Comparison of ENCODE assay signal across 31 cellular contexts in the genomic region with DNA sequence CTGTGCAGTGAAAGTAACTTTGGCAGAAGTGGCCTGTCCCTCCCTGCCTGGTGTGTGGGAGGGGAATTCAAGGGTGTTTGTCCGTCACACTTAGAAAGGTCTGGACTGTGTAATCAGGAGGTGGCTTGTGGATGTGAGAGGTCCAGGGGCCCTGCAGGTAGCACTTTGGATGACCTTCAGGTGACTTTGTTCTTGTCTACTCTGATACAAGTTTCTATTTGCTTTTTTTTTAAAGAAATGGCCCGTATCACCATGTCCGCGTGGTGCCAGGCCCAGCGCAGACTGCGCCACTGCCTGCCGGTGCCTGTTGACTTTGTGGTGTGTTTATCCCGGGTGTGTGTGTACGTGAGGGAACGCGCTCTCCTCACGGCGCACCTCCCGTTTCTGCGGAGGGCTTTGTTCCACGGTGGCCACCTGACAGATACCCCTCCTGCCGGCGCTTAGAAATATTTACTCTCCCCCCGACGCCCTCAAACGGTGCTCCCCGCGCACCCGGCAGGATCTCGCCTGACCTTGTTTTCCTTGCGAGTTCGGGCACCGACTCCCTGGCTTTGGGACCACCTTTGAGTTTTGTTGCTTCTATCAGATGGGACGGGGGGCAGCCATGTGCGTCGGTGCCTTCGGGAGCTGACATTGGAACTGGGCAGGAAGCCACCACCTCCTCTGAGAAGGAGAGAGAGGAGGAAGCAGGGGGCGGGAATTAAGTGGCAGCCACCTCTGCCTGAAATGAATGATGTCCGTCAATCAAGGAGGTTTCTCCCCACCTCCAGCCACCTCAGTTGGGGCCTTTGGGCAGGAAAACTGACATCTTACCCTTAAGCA.
A peak's percentile ranks its signal among the peaks of the same experiment; 100 is the strongest.
DNase-seq lines count a peak whose midpoint lies in the region; ATAC-seq, FAIRE-seq and TF ChIP-seq lines count a peak whose summit lies in the region.
"Had no signal": no experiment of that assay in that cellular context is flagged by ENCODE, and none has a peak within 500 bp of the region (broad histone marks: within the 10 kb centered on the region; RNA-seq: fewer than 3 reads in every experiment).

No MANE protein-coding gene starts in this region.

- H3K36me3 ChIP-seq in right atrium auricular region (no peaks in the 10 kb centered on the region), left ventricle myocardium inferior (no peaks in the 10 kb centered on the region), neural progenitor cell (no peaks in the 10 kb centered on the region), upper lobe of right lung (no peaks in the 10 kb centered on the region)
- H3K36me3 ChIP-seq: sigmoid colon, suprapubic skin had no signal

- intact Hi-C loops in Right ventricle myocardium superior (cut with DNase I) (no loop called here), left ventricle myocardium inferior (cut with micrococcal nuclease) (no loop called here), upper lobe of right lung (cut with DNase I) (no loop called here)

- H3K9me3 ChIP-seq in right atrium auricular region = no peaks in the 10 kb centered on the region
- no peaks in the 10 kb centered on the region for H3K9me3 ChIP-seq in left ventricle myocardium inferior (replicated peaks)
- H3K9me3 ChIP-seq in neural progenitor cell (ENCODE audit: low read depth) = no peaks in the 10 kb centered on the region
- no peaks in the 10 kb centered on the region for H3K9me3 ChIP-seq in upper lobe of right lung
- H3K9me3 ChIP-seq: sigmoid colon, suprapubic skin had no signal

- H3F3A ChIP-seq in neural progenitor cell (ENCODE audit: low read depth) = no peaks in the 10 kb centered on the region

- TF ChIP-seq CTCF in right atrium auricular region (IDR thresholded peaks at IDR 0.05) (no peak), left ventricle myocardium inferior (IDR thresholded peaks at IDR 0.05; ENCODE audit: borderline replicate concordance) (no peak), neural progenitor cell (IDR thresholded peaks at IDR 0.05) (no peak), upper lobe of right lung (IDR thresholded peaks at IDR 0.05) (no peak), foreskin fibroblast (IDR thresholded peaks at IDR 0.05; ENCODE audit: low read depth, low read length) (no peak)

- no peak overlapping the region for H3K4me3 Mint-ChIP-seq in neural progenitor cell
- H3K4me3 Mint-ChIP-seq: activated CD4-positive, alpha-beta T cell treated with anti-CD3 and anti-CD28 coated beads for 36 hours; activated CD8-positive, alpha-beta T cell treated with anti-CD3 and anti-CD28 coated beads, Interleukin-2, amount 10 ng/mL, durations not matched to agents 7 days and 5 days; activated naive CD8-positive, alpha-beta T cell treated with anti-CD3 and anti-CD28 coated beads, Interleukin-2, amount 10 ng/mL, durations not matched to agents 7 days and 5 days; CD4-positive, alpha-beta T cell; nephron progenitor cell; stimulated activated memory B cell treated with anti-CD40 and anti-IgM and Interleukin-4, amounts not matched to agents 10 μg/mL and 1 μg/mL and 100 μg/mL, for 72 hours; T-helper 2 cell treated with Interferon-gamma antibody and Interleukin-4, amounts not matched to agents 5 μg/mL and 100 μg/mL, for 36 hours had no signal

- ATAC-seq in Right ventricle myocardium superior (ENCODE audit: poor library complexity) (peak; percentile 54), upper lobe of right lung (peak; percentile 84)
- ATAC-seq: activated CD4-positive, alpha-beta T cell treated with anti-CD3 and anti-CD28 coated beads for 36 hours; activated CD8-positive, alpha-beta T cell treated with anti-CD3 and anti-CD28 coated beads, Interleukin-2, amount 10 ng/mL, durations not matched to agents 7 days and 5 days; PC-3; stimulated activated memory B cell treated with anti-CD40 and anti-IgM and Interleukin-4, amounts not matched to agents 10 μg/mL and 1 μg/mL and 100 μg/mL, for 72 hours had no signal

- H3K36me3 Mint-ChIP-seq in neural progenitor cell = peaks cover 6% of the 10 kb centered on the region
- H3K36me3 Mint-ChIP-seq: activated naive CD8-positive, alpha-beta T cell treated with anti-CD3 and anti-CD28 coated beads, Interleukin-2, amount 10 ng/mL, durations not matched to agents 7 days and 5 days; stimulated activated memory B cell treated with anti-CD40 and anti-IgM and Interleukin-4, amounts not matched to agents 10 μg/mL and 1 μg/mL and 100 μg/mL, for 72 hours had no signal

- H4K20me1 ChIP-seq in neural progenitor cell (ENCODE audit: low read depth) = no peaks in the 10 kb centered on the region

- H3K9me3 Mint-ChIP-seq in neural progenitor cell = no peaks in the 10 kb centered on the region
- H3K9me3 Mint-ChIP-seq: activated naive CD8-positive, alpha-beta T cell treated with anti-CD3 and anti-CD28 coated beads, Interleukin-2, amount 10 ng/mL, durations not matched to agents 7 days and 5 days; CD4-positive, alpha-beta T cell; nephron progenitor cell; stimulated activated memory B cell treated with anti-CD40 and anti-IgM and Interleukin-4, amounts not matched to agents 10 μg/mL and 1 μg/mL and 100 μg/mL, for 72 hours; T-helper 2 cell treated with Interferon-gamma antibody and Interleukin-4, amounts not matched to agents 5 μg/mL and 100 μg/mL, for 36 hours had no signal

- no peak overlapping the region for H3K9ac ChIP-seq in neural progenitor cell
- H3K9ac ChIP-seq: GM23248 had no signal

- H3K4me3 ChIP-seq in right atrium auricular region (no peak overlapping the region), left ventricle myocardium inferior (peak overlapping the region; percentile 17), neural progenitor cell (no peak overlapping the region), upper lobe of right lung (no peak overlapping the region), foreskin fibroblast (ENCODE audit: low read depth in 1 of 2, low read length in 2 of 2) (no peak overlapping the region)
- H3K4me3 ChIP-seq: GM23248, sigmoid colon, suprapubic skin had no signal

- no peak for FAIRE-seq in HTR-8/SVneo (lab: Jason Lieb, UNC)
- FAIRE-seq: colon, D721Med, HepG2 had no signal

- H3K4me2 ChIP-seq in neural progenitor cell = no peak overlapping the region

- no peaks in the 10 kb centered on the region for H3K27me3 ChIP-seq in right atrium auricular region
- H3K27me3 ChIP-seq in left ventricle myocardium inferior (ENCODE audit: low read depth) = no peaks in the 10 kb centered on the region
- no peaks in the 10 kb centered on the region for H3K27me3 ChIP-seq in neural progenitor cell
- H3K27me3 ChIP-seq in upper lobe of right lung = no peaks in the 10 kb centered on the region

- DNase-seq in Right ventricle myocardium superior = no peak
- DNase-seq in right atrium auricular region (ENCODE audit: low spot score) = no peak
- DNase-seq in left ventricle myocardium inferior = no peak
- no peak for DNase-seq in neural progenitor cell (ENCODE audit: low spot score)
- peak; percentile 77 for DNase-seq in upper lobe of right lung
- DNase-seq in HuH-7 (ENCODE audit: low spot score) = no peak
- DNase-seq in foreskin fibroblast = no peak
- DNase-seq in HTR-8/SVneo (ENCODE audit: insufficient read length, low spot score) = no peak
- DNase-seq: activated CD4-positive, alpha-beta T cell treated with anti-CD3 and anti-CD28 coated beads for 36 hours; activated CD8-positive, alpha-beta T cell treated with anti-CD3 and anti-CD28 coated beads, Interleukin-2, amount 10 ng/mL, durations not matched to agents 7 days and 5 days; activated effector memory CD4-positive, alpha-beta T cell treated with Interleukin-2 at 50 U/mL for 16 hours; activated naive CD8-positive, alpha-beta T cell treated with anti-CD3 and anti-CD28 coated beads, Interleukin-2, amount 10 ng/mL, durations not matched to agents 7 days and 5 days; activated T-cell treated with anti-CD3 and anti-CD28 coated beads for 4 hours; CD4-positive, alpha-beta T cell; effector memory CD4-positive, alpha-beta T cell; erythroblast; GM23248; NCI-H2171 treated with DMSO at 0.1 percent for 48 hours; NCI-H510A treated with DMSO at 0.1 percent for 48 hours; nephron progenitor cell; NK-92 treated with Interleukin-12 subunit alpha and Interleukin-12 subunit beta, amount 100 ng/mL, for 24 hours; PC-3; sigmoid colon; stimulated activated CD4-positive, alpha-beta T cell treated with anti-CD3 and anti-CD28 coated beads, Interleukin-4, amount 100 ng/mL, for 24 hours had no signal

- peaks cover 51% of the 10 kb centered on the region for H3K4me1 Mint-ChIP-seq in neural progenitor cell
- H3K4me1 Mint-ChIP-seq: activated CD4-positive, alpha-beta T cell treated with anti-CD3 and anti-CD28 coated beads for 36 hours; activated naive CD8-positive, alpha-beta T cell treated with anti-CD3 and anti-CD28 coated beads, Interleukin-2, amount 10 ng/mL, durations not matched to agents 7 days and 5 days; stimulated activated memory B cell treated with anti-CD40 and anti-IgM and Interleukin-4, amounts not matched to agents 10 μg/mL and 1 μg/mL and 100 μg/mL, for 72 hours had no signal

- H2AFZ ChIP-seq in neural progenitor cell (replicated peaks) = no peak overlapping the region
- H2AFZ ChIP-seq: GM23248 had no signal

- H3K79me2 ChIP-seq in neural progenitor cell (ENCODE audit: low read depth) = no peaks in the 10 kb centered on the region

- H3K27ac ChIP-seq in right atrium auricular region = peak overlapping the region in 1 of 2 donors; percentile 23
- H3K27ac ChIP-seq in left ventricle myocardium inferior (replicated peaks) = peak overlapping the region; percentile 85
- no peak overlapping the region for H3K27ac ChIP-seq in neural progenitor cell
- H3K27ac ChIP-seq in upper lobe of right lung = peak overlapping the region; percentile 73
- H3K27ac ChIP-seq: GM23248, HL-60, sigmoid colon, suprapubic skin had no signal

- peak overlapping the region; percentile 85 for H3K27ac Mint-ChIP-seq in neural progenitor cell
- H3K27ac Mint-ChIP-seq: activated CD4-positive, alpha-beta T cell treated with anti-CD3 and anti-CD28 coated beads for 36 hours; activated CD8-positive, alpha-beta T cell treated with anti-CD3 and anti-CD28 coated beads, Interleukin-2, amount 10 ng/mL, durations not matched to agents 7 days and 5 days; activated naive CD8-positive, alpha-beta T cell treated with anti-CD3 and anti-CD28 coated beads, Interleukin-2, amount 10 ng/mL, durations not matched to agents 7 days and 5 days; CD4-positive, alpha-beta T cell; nephron progenitor cell; stimulated activated memory B cell treated with anti-CD40 and anti-IgM and Interleukin-4, amounts not matched to agents 10 μg/mL and 1 μg/mL and 100 μg/mL, for 72 hours; T-helper 2 cell treated with Interferon-gamma antibody and Interleukin-4, amounts not matched to agents 5 μg/mL and 100 μg/mL, for 36 hours had no signal

- peaks cover 0 to 14% of the 10 kb centered on the region in 2 donors for H3K4me1 ChIP-seq in right atrium auricular region
- H3K4me1 ChIP-seq in left ventricle myocardium inferior = peaks cover 39% of the 10 kb centered on the region
- H3K4me1 ChIP-seq in neural progenitor cell = peaks cover 12% of the 10 kb centered on the region
- peaks cover 11% of the 10 kb centered on the region for H3K4me1 ChIP-seq in upper lobe of right lung

- H3K27me3 Mint-ChIP-seq in neural progenitor cell (ENCODE audit: insufficient read depth, low read depth) = peaks cover 8% of the 10 kb centered on the region
